Comparison of ENCODE assay signal across 1 cellular context in genomic region chr10:101226888-101227736, GRCh38.
TF ChIP-seq lines count a peak whose summit lies in the region.

No MANE protein-coding gene starts in this region.

TF ChIP-seq in H1, 55 proteins besides CTCF, POLR2A, EP300 and RAD21:
- no peak for TF ChIP-seq SAP30 (IDR thresholded peaks at IDR 0.05; ENCODE audit: insufficient read depth, insufficient replicate concordance, low read length)
- TF ChIP-seq TBP (IDR thresholded peaks at IDR 0.05; ENCODE audit: low read depth, low read length), result no peak
- no peak for TF ChIP-seq BACH1 (IDR thresholded peaks at IDR 0.05; ENCODE audit: low read length)
- TF ChIP-seq PHF8 (conservative IDR thresholded peaks at IDR 0.05; ENCODE audit: low read depth, low read length), result no peak
- TF ChIP-seq POLR2AphosphoS5 (IDR thresholded peaks at IDR 0.05; ENCODE audit: low read depth, low read length), result no peak
- peak; percentile 75 for TF ChIP-seq RNF2 (IDR thresholded peaks at IDR 0.05; ENCODE audit: borderline replicate concordance, low read depth, low read length, missing control alignments, poor library complexity, severe bottlenecking)
- TF ChIP-seq EZH2 (IDR thresholded peaks at IDR 0.05; ENCODE audit: low read depth, low read length, severe bottlenecking), result peak; percentile 80
- TF ChIP-seq POU5F1 (IDR thresholded peaks at IDR 0.05; ENCODE audit: low read depth, low read length), result no peak
- peak; percentile 94 for TF ChIP-seq SUZ12 (IDR thresholded peaks at IDR 0.05; ENCODE audit: low read length)
- TF ChIP-seq, protein P1, sequence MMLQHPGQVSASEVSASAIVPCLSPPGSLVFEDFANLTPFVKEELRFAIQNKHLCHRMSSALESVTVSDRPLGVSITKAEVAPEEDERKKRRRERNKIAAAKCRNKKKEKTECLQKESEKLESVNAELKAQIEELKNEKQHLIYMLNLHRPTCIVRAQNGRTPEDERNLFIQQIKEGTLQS (IDR thresholded peaks at IDR 0.05; ENCODE audit: insufficient read depth, low read depth, low read length), result no peak
- TF ChIP-seq JUN (IDR thresholded peaks at IDR 0.05; ENCODE audit: low read depth, low read length), result no peak
- TF ChIP-seq CTBP2 (IDR thresholded peaks at IDR 0.05; ENCODE audit: borderline replicate concordance, insufficient read depth, insufficient read length, low read length), result peak; percentile 28
- no peak for TF ChIP-seq RXRA (IDR thresholded peaks at IDR 0.05; ENCODE audit: insufficient read depth, low read depth, low read length)
